8 cellular contexts compared by ENCODE assay signal in genomic region chr9:38047301-38048251, GRCh38. TPM values are rescaled to one million over a fixed set of nuclear protein-coding genes. Genes with fewer than 3 reads are reported as not detected.
DNase-seq lines count a peak whose midpoint lies in the region; ATAC-seq and TF ChIP-seq lines count a peak whose summit lies in the region.

No MANE protein-coding gene starts in this region.

- H3K4me2 ChIP-seq in neural progenitor cell: peak overlapping the region; percentile 68

- ATAC-seq in HG03139 (IDR thresholded peaks at IDR 0.05; ENCODE audit: unreplicated experiment) (no peak), HG03571 (IDR thresholded peaks at IDR 0.05; ENCODE audit: unreplicated experiment) (no peak)

- no peak overlapping the region for H3K4me3 ChIP-seq in AG09309 (ENCODE audit: control insufficient read depth, low read depth, low read length)
- peak overlapping the region; percentile 5 for H3K4me3 ChIP-seq in neural progenitor cell

- peak; percentile 81 for DNase-seq in AG09309 (ENCODE audit: low read depth)
- peak; percentile 93 for DNase-seq in HFFc6
- peak; percentile 46 for DNase-seq in T1000 (lab: John Stamatoyannopoulos, UW)
- DNase-seq in foreskin melanocyte: peak; percentile 56
- DNase-seq in neural progenitor cell (ENCODE audit: low spot score): peak; percentile 68
- DNase-seq in NCI-H2227 (lab: John Stamatoyannopoulos, UW; ENCODE audit: unreplicated experiment): no peak

- no peak overlapping the region for H3K27ac ChIP-seq in neural progenitor cell

- H3K27me3 Mint-ChIP-seq in HFFc6 (ENCODE audit: insufficient read depth) (no peaks in the 10 kb centered on the region; the same call in 1 of the 2 replicates), neural progenitor cell (ENCODE audit: insufficient read depth, low read depth) (peaks cover 3% of the 10 kb centered on the region)

- H3K4me3 Mint-ChIP-seq in HFFc6 (peak overlapping the region; percentile 74), neural progenitor cell (peak overlapping the region; percentile 72)

- no peaks in the 10 kb centered on the region for H3K27me3 ChIP-seq in neural progenitor cell

- H3K79me2 ChIP-seq in neural progenitor cell (ENCODE audit: low read depth): peaks cover 4% of the 10 kb centered on the region

- no peaks in the 10 kb centered on the region for H3K9me3 ChIP-seq in neural progenitor cell (ENCODE audit: low read depth)

- no peaks in the 10 kb centered on the region for H3K36me3 ChIP-seq in neural progenitor cell

- H3K36me3 Mint-ChIP-seq in HFFc6 (ENCODE audit: low read depth) (peaks cover 13% of the 10 kb centered on the region), neural progenitor cell (peaks cover 1% of the 10 kb centered on the region)

- H3K4me1 ChIP-seq in neural progenitor cell: peaks cover 20% of the 10 kb centered on the region

- TF ChIP-seq CTCF in AG09309 (IDR thresholded peaks at IDR 0.05; ENCODE audit: control insufficient read depth, insufficient read depth, low read depth, low read length, missing control alignments): no peak
- no peak for TF ChIP-seq CTCF in HFFc6 (IDR thresholded peaks at IDR 0.05)
- no peak for TF ChIP-seq CTCF in neural progenitor cell (IDR thresholded peaks at IDR 0.05)

- H3K4me1 Mint-ChIP-seq in HFFc6 (ENCODE audit: low read depth): peaks cover 81% of the 10 kb centered on the region
- H3K4me1 Mint-ChIP-seq in neural progenitor cell: peaks cover 40% of the 10 kb centered on the region

- no peaks in the 10 kb centered on the region for H4K20me1 ChIP-seq in neural progenitor cell (ENCODE audit: low read depth)

- H2AFZ ChIP-seq in neural progenitor cell (replicated peaks): peak overlapping the region; percentile 41

- H3K27ac Mint-ChIP-seq in HFFc6 (peak overlapping the region; percentile 95), neural progenitor cell (peak overlapping the region; percentile 50)

- H3F3A ChIP-seq in neural progenitor cell (ENCODE audit: low read depth): peaks cover 19% of the 10 kb centered on the region

- no peaks in the 10 kb centered on the region for H3K9me3 Mint-ChIP-seq in HFFc6
- no peaks in the 10 kb centered on the region for H3K9me3 Mint-ChIP-seq in neural progenitor cell

- no peak overlapping the region for H3K9ac ChIP-seq in neural progenitor cell

RNA-seq across cellular contexts. Expression of gene SHB, which starts 21.5 kb away (rescaled TPM):
- 10 to 100 TPM; 26.8 to 29.8 (median 28.6) TPM for total RNA-seq in HFFc6 (2021; fragmentation: NEBNext Ultra II Directional; extraction: Animal tissue kit (Norgen Biotek cat#: 25700))
- 1.1 and 4.1 TPM in 2 replicates for total RNA-seq in neural progenitor cell (ENCODE audit: low replicate concordance)
